ENCODE assay signal across 6 cellular contexts in genomic region chr2:76341439-76341838, GRCh38.
"Had no signal": no experiment of that assay in that cellular context is flagged by ENCODE, and none has a peak within 500 bp of the region (broad histone marks: within the 10 kb centered on the region; RNA-seq: fewer than 3 reads in every experiment).

No MANE protein-coding gene starts in this region.

- H3K4me3 ChIP-seq: GM23248 had no signal

- H3K9ac ChIP-seq: GM23248 had no signal

- H3K27ac ChIP-seq: GM23248 had no signal

- DNase-seq: GM23248, GOT3, H9, HCEC 1CT, KG1 had no signal

- H2AFZ ChIP-seq: GM23248 had no signal

- FAIRE-seq: H54 had no signal
